8 cellular contexts compared by ENCODE assay signal in genomic region chr6:28141500-28142329, GRCh38. TPM values are rescaled to one million over a fixed set of nuclear protein-coding genes. Genes with fewer than 3 reads are reported as not detected.
DNase-seq lines count a peak whose midpoint lies in the region; ATAC-seq and TF ChIP-seq lines count a peak whose summit lies in the region.

ZKSCAN8 (plus strand) TSS chr6:28141883; CDS start chr6:28148408, 6,525 bp downstream.

- TF ChIP-seq CTCF in PC-3 (conservative IDR thresholded peaks at IDR 0.05; ENCODE audit: low read depth, low read length) (no peak), epithelial cell of proximal tubule (conservative IDR thresholded peaks at IDR 0.05; ENCODE audit: low read depth, low read length) (no peak), mucosa of descending colon (IDR thresholded peaks at IDR 0.05) (no peak)

- H4K20me1 ChIP-seq in PC-3 (ENCODE audit: low read length) = peaks cover 12% of the 10 kb centered on the region

- peaks cover 49% of the 10 kb centered on the region for H3K79me2 ChIP-seq in PC-3 (ENCODE audit: low read length)

- DNase-seq in DMS153 treated with DMSO at 0.1 percent for 48 hours (lab: John Stamatoyannopoulos, UW; ENCODE audit: unreplicated experiment) (peak; percentile 89), KBM-7 (peak; percentile 89), PC-3 (peak; percentile 93), activated T-cell treated with anti-CD3 and anti-CD28 coated beads for 48 hours (ENCODE audit: low read depth) (peak; percentile 69), epithelial cell of proximal tubule (ENCODE audit: low read depth) (peak; percentile 42), mucosa of descending colon (peak; percentile 79 to 87 (median 79))
- peak; percentile 54 to 55 for DNase-seq in stimulated activated CD8-positive, alpha-beta memory T cell treated with anti-CD3 and anti-CD28 coated beads, Interleukin-7, amount 100 ng/mL, for 1 hour (ENCODE audit: low read depth in 2 of 2)

- peaks cover 23% of the 10 kb centered on the region for H3K4me1 ChIP-seq in PC-3 (ENCODE audit: insufficient read depth, low read length)
- peaks cover 19% of the 10 kb centered on the region for H3K4me1 ChIP-seq in mucosa of descending colon (ENCODE audit: low read depth)

- intact Hi-C loops in PC-3 (cut with micrococcal nuclease) (loop anchor here (1.0 kb wide), 2 partner anchors 17 to 111 kb away; partner anchors contain the start of genes ZKSCAN4 and ZSCAN16), mucosa of descending colon (cut with DNase I, micrococcal nuclease) (loop anchor here in 1 of 2 donors (5.0 kb wide), 1 partner anchor 71 kb away; no protein-coding TSS in a partner anchor)

- H3K9me2 ChIP-seq in PC-3 (replicated peaks; ENCODE audit: low read length) = no peaks in the 10 kb centered on the region

- H2AFZ ChIP-seq in PC-3 (ENCODE audit: low read length) = peak within 1 kb of the TSS; percentile 99

- H3K4me3 ChIP-seq in PC-3 (ENCODE audit: low read length) (peak within 1 kb of the TSS; percentile 82), epithelial cell of proximal tubule (ENCODE audit: low read depth, low read length) (peak within 1 kb of the TSS; percentile 89), mucosa of descending colon (peak within 1 kb of the TSS; percentile 79)

- POLR2A ChIA-PET in PC-3 (lab: Charles Lee; ENCODE audit: unreplicated experiment) = interaction anchor here (0.6 to 0.7 kb wide), 2 partner anchors 37 to 347 kb away, joined by 3 to 22 read pairs; no protein-coding TSS in a partner anchor

- CTCF ChIA-PET in PC-3 (lab: Charles Lee) = no interaction called here

- peak within 1 kb of the TSS; percentile 90 for H3K4me2 ChIP-seq in PC-3 (ENCODE audit: low read length)

- H3K9me3 ChIP-seq in PC-3 (ENCODE audit: low read length) (no peaks in the 10 kb centered on the region), mucosa of descending colon (no peaks in the 10 kb centered on the region)

- BruUV-seq in PC-3 (replicated peaks; lab: Mats Ljungman, UMichigan) = TSS peak; percentile 62

- ATAC-seq in GM21717 (IDR thresholded peaks at IDR 0.05; ENCODE audit: unreplicated experiment) = peak; percentile 72
- peak; percentile 88 for ATAC-seq in PC-3
- ATAC-seq in mucosa of descending colon = peak; percentile 92

- in situ Hi-C loops in KBM-7 (cut with MboI; ENCODE audit: low pct_unique_long_range_greater_than_20kb, low sequenced_read_pairs) = loop anchor here (25.0 kb wide), 1 partner anchor 221 kb away; no protein-coding TSS in a partner anchor

- no peaks in the 10 kb centered on the region for H3F3A ChIP-seq in PC-3 (ENCODE audit: low read length, unreplicated experiment)

- H3K27me3 ChIP-seq in PC-3 (ENCODE audit: low read length) = no peaks in the 10 kb centered on the region

- peak within 1 kb of the TSS; percentile 87 for H3K9ac ChIP-seq in PC-3 (ENCODE audit: low read length)

- H3K36me3 ChIP-seq in PC-3 (ENCODE audit: low read depth, low read length) (peaks cover 22% of the 10 kb centered on the region; the same call in 1 of the 2 replicates), mucosa of descending colon (ENCODE audit: low read depth) (no peaks in the 10 kb centered on the region)

- no peak within 1 kb of the TSS for H3K27ac ChIP-seq in PC-3 (ENCODE audit: low read length)

RNA-seq across cellular contexts. Expression of gene ZKSCAN8, which starts in this region (rescaled TPM):
- total RNA-seq in PC-3 (2014; rRNA removed) (10.3 and 12.0 TPM in 2 replicates), epithelial cell of proximal tubule (5.0 and 8.4 TPM in 2 replicates), mucosa of descending colon (10 to 100 TPM; 11.6 to 26.7 (median 16.6) TPM)

Comparison
In these comparisons a context has a peak if more than half of its experiments do, and no peak if none do; other contexts are left out.
1. DNase-seq: peak in every context shown above with its lines; median percentile 93 in PC-3; 89 in DMS153 treated with DMSO at 0.1 percent for 48 hours; 89 in KBM-7; 79 in mucosa of descending colon; 69 in activated T-cell treated with anti-CD3 and anti-CD28 coated beads for 48 hours; 54 in stimulated activated CD8-positive, alpha-beta memory T cell treated with anti-CD3 and anti-CD28 coated beads, Interleukin-7, amount 100 ng/mL, for 1 hour; 42 in epithelial cell of proximal tubule.